In genomic region chr6:15247214-15247749, GRCh38 we compare ENCODE assay signal across 8 cellular contexts. TPM values are rescaled to one million over a fixed set of nuclear protein-coding genes. Genes with fewer than 3 reads are reported as not detected.
A peak's percentile ranks its signal among the peaks of the same experiment; 100 is the strongest.
DNase-seq lines count a peak whose midpoint lies in the region; ATAC-seq, FAIRE-seq and TF ChIP-seq lines count a peak whose summit lies in the region.

No MANE protein-coding gene starts in this region.

- H3K36me3 Mint-ChIP-seq in T-helper 1 cell treated with Interleukin-12 subunit alpha and Interleukin-12 subunit beta and Interleukin-4 antibody, amounts not matched to agents 30 μg/mL and 1 μg/mL, for 36 hours (ENCODE audit: low read depth), result peaks cover 9% of the 10 kb centered on the region
- no peaks in the 10 kb centered on the region for H3K36me3 Mint-ChIP-seq in activated naive CD8-positive, alpha-beta T cell

- no peaks in the 10 kb centered on the region for H3K27me3 ChIP-seq in testis

- peak overlapping the region; percentile 85 to 96 for H3K4me3 ChIP-seq in kidney (ENCODE audit: low read length in 2 of 2)
- H3K4me3 ChIP-seq in testis, result peak overlapping the region; percentile 82 to 95

- H3K27ac ChIP-seq in kidney (ENCODE audit: low read depth in 2 of 2, low read length in 2 of 2) (peak overlapping the region in 1 of 2 donors; percentile 82), testis (peak overlapping the region; percentile 76 to 92)

- H3K27me3 Mint-ChIP-seq in T-helper 1 cell treated with Interleukin-12 subunit alpha and Interleukin-12 subunit beta and Interleukin-4 antibody, amounts not matched to agents 30 μg/mL and 1 μg/mL, for 36 hours (ENCODE audit: low read depth), result no peaks in the 10 kb centered on the region
- H3K27me3 Mint-ChIP-seq in activated naive CD8-positive, alpha-beta T cell, result no peaks in the 10 kb centered on the region

- no peak for FAIRE-seq in kidney (lab: Jason Lieb, UNC)
- no peak for FAIRE-seq in GM12892 (lab: Jason Lieb, UNC)

- TF ChIP-seq CTCF in kidney (IDR thresholded peaks at IDR 0.05; ENCODE audit: borderline replicate concordance, extremely low read depth, insufficient read depth) (no peak), testis (IDR thresholded peaks at IDR 0.05) (no peak)

- peak overlapping the region; percentile 96 for H3K4me3 Mint-ChIP-seq in T-helper 1 cell treated with Interleukin-12 subunit alpha and Interleukin-12 subunit beta and Interleukin-4 antibody, amounts not matched to agents 30 μg/mL and 1 μg/mL, for 36 hours
- peak overlapping the region; percentile 99 for H3K4me3 Mint-ChIP-seq in activated naive CD8-positive, alpha-beta T cell

- 0% methylated on average over 6 of the region's 6 CpGs for WGBS in testis, 2 donors

- DNase-seq in T-helper 1 cell (no peak), kidney (no peak), testis (no peak), GM12892 (ENCODE audit: insufficient read length) (no peak)

- ATAC-seq in GM21619 (IDR thresholded peaks at IDR 0.05; ENCODE audit: unreplicated experiment), result no peak
- ATAC-seq in GM19351 (IDR thresholded peaks at IDR 0.05; ENCODE audit: unreplicated experiment), result no peak

- H3K4me1 ChIP-seq in kidney (ENCODE audit: control insufficient read depth in 1 of 2, insufficient read depth in 1 of 2, low read depth in 1 of 2, low read length in 2 of 2), result peaks cover 6 to 13% of the 10 kb centered on the region in 2 donors
- no peaks in the 10 kb centered on the region for H3K4me1 ChIP-seq in testis

- H3K4me1 Mint-ChIP-seq in T-helper 1 cell treated with Interleukin-12 subunit alpha and Interleukin-12 subunit beta and Interleukin-4 antibody, amounts not matched to agents 30 μg/mL and 1 μg/mL, for 36 hours (ENCODE audit: low read depth), result peaks cover 38% of the 10 kb centered on the region
- H3K4me1 Mint-ChIP-seq in activated naive CD8-positive, alpha-beta T cell (ENCODE audit: low read depth), result peaks cover 41% of the 10 kb centered on the region

- intact Hi-C loops in kidney (cut with DNase I) (no loop called here), testis (cut with DNase I; ENCODE audit: low total_unique reads) (loop anchor here (5.0 kb wide), 1 partner anchor 195 kb away; no protein-coding TSS in a partner anchor)

- H3K9me3 Mint-ChIP-seq in T-helper 1 cell treated with Interleukin-12 subunit alpha and Interleukin-12 subunit beta and Interleukin-4 antibody, amounts not matched to agents 30 μg/mL and 1 μg/mL, for 36 hours, result no peaks in the 10 kb centered on the region
- no peaks in the 10 kb centered on the region for H3K9me3 Mint-ChIP-seq in activated naive CD8-positive, alpha-beta T cell (ENCODE audit: low read depth)

- H3K9me3 ChIP-seq in kidney (ENCODE audit: control insufficient read depth in 1 of 2, low read length in 2 of 2) (no peaks in the 10 kb centered on the region), testis (no peaks in the 10 kb centered on the region)

- H3K27ac Mint-ChIP-seq in T-helper 1 cell treated with Interleukin-12 subunit alpha and Interleukin-12 subunit beta and Interleukin-4 antibody, amounts not matched to agents 30 μg/mL and 1 μg/mL, for 36 hours, result peak overlapping the region; percentile 97
- peak overlapping the region; percentile 98 for H3K27ac Mint-ChIP-seq in activated naive CD8-positive, alpha-beta T cell

- no peaks in the 10 kb centered on the region for H3K36me3 ChIP-seq in kidney (ENCODE audit: control insufficient read depth in 1 of 2, insufficient read depth in 2 of 2, low read length in 2 of 2)
- H3K36me3 ChIP-seq in testis (ENCODE audit: low read depth, missing control alignments), result no peaks in the 10 kb centered on the region

- TF ChIP-seq POLR2A in testis (IDR thresholded peaks at IDR 0.05), result no peak
- no peak for TF ChIP-seq POLR2A in GM12892 (IDR thresholded peaks at IDR 0.05; ENCODE audit: low read depth, low read length)

- peak overlapping the region; percentile 71 to 80 for H3K9ac ChIP-seq in kidney (ENCODE audit: low read length in 2 of 2)

RNA-seq across cellular contexts. Expression of gene JARID2, which starts 1.4 kb away (rescaled TPM):
- total RNA-seq in kidney (12.3 TPM), testis (10 to 100 TPM; 53.7 to 60.8 TPM)
- polyA plus RNA-seq in kidney (ENCODE audit: insufficient read depth, low read depth, low replicate concordance) (1.8 TPM), testis (ENCODE audit: insufficient read depth, low read depth, low replicate concordance) (36.1 TPM)
- polyA plus RNA-seq in GM12892 (2012; ENCODE audit: missing spikeins), result 6.8 TPM
